9 cellular contexts compared by ENCODE assay signal in the genomic region with DNA sequence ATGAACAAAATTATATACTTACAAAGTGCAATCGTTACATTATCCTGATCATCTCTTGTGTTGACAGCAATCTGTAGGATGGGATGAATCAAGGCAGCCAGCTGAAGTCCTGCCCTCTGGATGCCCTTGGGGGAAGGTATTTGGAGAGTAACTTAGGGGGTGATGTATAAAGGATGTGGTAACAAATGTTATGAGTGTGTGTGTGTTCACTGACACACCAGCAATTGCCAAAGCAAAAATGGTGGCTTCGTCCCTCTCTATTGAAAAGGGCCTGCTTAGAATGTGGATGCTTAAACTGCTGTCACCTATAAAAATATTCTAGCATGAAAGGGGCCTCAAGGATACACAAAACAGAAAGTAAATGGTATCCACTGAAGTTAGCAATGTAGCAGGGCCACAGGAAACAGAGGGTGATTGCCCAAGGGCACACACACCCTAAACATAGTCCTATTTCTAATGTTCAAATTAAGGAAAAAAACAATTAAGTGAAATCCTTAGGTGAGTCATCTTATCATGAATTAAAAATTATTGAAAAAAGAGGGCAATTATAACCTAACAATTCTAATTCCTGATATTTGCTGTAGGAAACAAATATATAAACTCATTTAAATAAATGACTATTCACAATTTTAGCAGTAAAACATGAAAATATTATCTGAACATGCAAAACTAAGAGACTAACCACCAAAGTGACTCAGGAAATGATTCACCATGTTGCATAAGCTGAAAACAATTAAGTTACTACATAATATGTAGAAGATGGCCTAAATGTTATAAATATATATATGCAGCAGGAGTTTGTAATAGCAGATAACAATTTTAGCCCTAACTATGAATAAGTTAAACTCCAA. TPM values are rescaled to one million over a fixed set of nuclear protein-coding genes. Genes with fewer than 3 reads are reported as not detected.
DNase-seq lines count a peak whose midpoint lies in the region; ATAC-seq and TF ChIP-seq lines count a peak whose summit lies in the region.
"Had no signal": no experiment of that assay in that cellular context is flagged by ENCODE, and none has a peak within 500 bp of the region (broad histone marks: within the 10 kb centered on the region; RNA-seq: fewer than 3 reads in every experiment).

No MANE protein-coding gene starts in this region.

- H4K91ac ChIP-seq in neuronal stem cell (ENCODE audit: low read depth, low read length, poor library complexity), result no peak overlapping the region

- no peak overlapping the region for H4K8ac ChIP-seq in neuronal stem cell (ENCODE audit: low read depth, low read length)
- no peak overlapping the region for H4K8ac ChIP-seq in mesendoderm (ENCODE audit: low read depth, low read length)

- H3K79me1 ChIP-seq in neuronal stem cell (ENCODE audit: low read depth, low read length) (no peaks in the 10 kb centered on the region), mesendoderm (ENCODE audit: low read length) (no peaks in the 10 kb centered on the region)

- H3K14ac ChIP-seq in neuronal stem cell (ENCODE audit: low read length), result no peak overlapping the region

- no peak for TF ChIP-seq CTCF in astrocyte of the cerebellum (IDR thresholded peaks at IDR 0.05; ENCODE audit: low read depth, low read length, missing control alignments)
- no peak for TF ChIP-seq CTCF in natural killer cell (IDR thresholded peaks at IDR 0.05)

- H2BK5ac ChIP-seq in neuronal stem cell (ENCODE audit: low read length) (no peak overlapping the region), mesendoderm (ENCODE audit: low read length) (no peak overlapping the region)

- H3K4me1 Mint-ChIP-seq in natural killer cell, result peaks cover 21 to 25% of the 10 kb centered on the region in 2 donors

- H3K79me2 ChIP-seq in mesendoderm (ENCODE audit: control insufficient read depth, insufficient read depth, low read length), result no peaks in the 10 kb centered on the region

- no peak overlapping the region for H2BK15ac ChIP-seq in neuronal stem cell (ENCODE audit: low read length)
- no peak overlapping the region for H2BK15ac ChIP-seq in mesendoderm (replicated peaks; ENCODE audit: low read depth)

- no peak overlapping the region for H3K56ac ChIP-seq in mesendoderm (ENCODE audit: low read length)

- H3K4me2 ChIP-seq in neuronal stem cell (ENCODE audit: insufficient read depth, low read length, poor library complexity, severe bottlenecking), result no peak overlapping the region
- H3K4me2 ChIP-seq in mesendoderm (ENCODE audit: low read length), result no peak overlapping the region
- H3K4me2 ChIP-seq: KMS-11 had no signal

- in situ Hi-C loops in astrocyte of the cerebellum (cut with HindIII; ENCODE audit: low sequenced_read_pairs), result no loop called here

- H3K23ac ChIP-seq in neuronal stem cell (ENCODE audit: low read depth, low read length, poor library complexity) (no peak overlapping the region), mesendoderm (ENCODE audit: low read length) (no peak overlapping the region)

- no peak overlapping the region for H2AK5ac ChIP-seq in neuronal stem cell (ENCODE audit: low read depth, low read length)
- no peak overlapping the region for H2AK5ac ChIP-seq in mesendoderm (ENCODE audit: low read length)

- no peak overlapping the region for H3K9ac ChIP-seq in neuronal stem cell (ENCODE audit: low read depth, low read length, poor library complexity)
- no peak overlapping the region for H3K9ac ChIP-seq in mesendoderm (ENCODE audit: low read length)
- H3K9ac ChIP-seq: KMS-11 had no signal

- DNase-seq in Daoy (ENCODE audit: low read depth) (peak; percentile 69), NOMO-1 (lab: John Stamatoyannopoulos, UW; ENCODE audit: unreplicated experiment in 2 of 2) (peak; percentile 75 to 93), astrocyte of the cerebellum (ENCODE audit: low read depth) (peak; percentile 41), natural killer cell (no peak), islet precursor cell (no peak), neuronal stem cell (ENCODE audit: low spot score) (no peak), mesendoderm (no peak)

- H2BK12ac ChIP-seq in neuronal stem cell (ENCODE audit: low read length), result no peak overlapping the region

- H3K4me1 ChIP-seq in neuronal stem cell (ENCODE audit: control insufficient read depth in 2 of 2, insufficient read depth in 1 of 2, low read depth in 1 of 2, low read length in 2 of 2) (peaks cover 3% of the 10 kb centered on the region in 2 donors), mesendoderm (ENCODE audit: control insufficient read depth, low read depth, low read length) (no peaks in the 10 kb centered on the region)

- H3K4ac ChIP-seq in neuronal stem cell (ENCODE audit: low read length) (no peak overlapping the region), mesendoderm (ENCODE audit: low read depth, low read length) (no peak overlapping the region)

- H3K27ac Mint-ChIP-seq in natural killer cell, result peak overlapping the region; percentile 82 to 83

- intact Hi-C loops in natural killer cell (cut with micrococcal nuclease), result no loop called here

- no CpG with 5 or more reads among the region's 2 CpGs for WGBS in neuronal stem cell (ENCODE audit: extremely low coverage in 2 of 2, insufficient read length in 2 of 2, insufficient replicate concordance in 1 of 2), 2 donors
- no CpG with 5 or more reads among the region's 2 CpGs for WGBS in mesendoderm (ENCODE audit: extremely low coverage, insufficient coverage, low lambda C conversion rate)

- ATAC-seq in natural killer cell (peak; percentile 79 to 83 (median 82)), HG03175 (IDR thresholded peaks at IDR 0.05; ENCODE audit: unreplicated experiment) (no peak)

- no peak overlapping the region for H3K4me3 ChIP-seq in astrocyte of the cerebellum (ENCODE audit: low read depth, low read length)
- H3K4me3 ChIP-seq in neuronal stem cell (ENCODE audit: low read length in 2 of 2), result no peak overlapping the region
- no peak overlapping the region for H3K4me3 ChIP-seq in mesendoderm (ENCODE audit: low read length)

- H3K18ac ChIP-seq in neuronal stem cell (ENCODE audit: low read length), result no peak overlapping the region
- H3K18ac ChIP-seq in mesendoderm (ENCODE audit: low read length), result no peak overlapping the region

- no peaks in the 10 kb centered on the region for H3K27me3 Mint-ChIP-seq in natural killer cell (ENCODE audit: low read depth in 2 of 2)

- H3K4me3 Mint-ChIP-seq in natural killer cell, result peak overlapping the region; percentile 60

- H3K9me3 ChIP-seq in neuronal stem cell (replicated peaks in 1 of 2; ENCODE audit: control insufficient read depth in 2 of 2, insufficient read depth in 1 of 2, low read depth in 1 of 2, low read length in 2 of 2), result no peaks in the 10 kb centered on the region

- H3K27ac ChIP-seq in neuronal stem cell (replicated peaks; ENCODE audit: low read length), result no peak overlapping the region
- no peak overlapping the region for H3K27ac ChIP-seq in mesendoderm (ENCODE audit: low read depth, low read length)
- H3K27ac ChIP-seq: KMS-11 had no signal

- no peaks in the 10 kb centered on the region for H3K36me3 Mint-ChIP-seq in natural killer cell

- no peak overlapping the region for H2BK120ac ChIP-seq in neuronal stem cell (ENCODE audit: low read depth, low read length)
- no peak overlapping the region for H2BK120ac ChIP-seq in mesendoderm (ENCODE audit: low read depth, low read length)

- no peaks in the 10 kb centered on the region for H3K36me3 ChIP-seq in neuronal stem cell (replicated peaks in 1 of 2; ENCODE audit: control insufficient read depth in 2 of 2, insufficient read depth in 2 of 2, low read length in 2 of 2)
- no peaks in the 10 kb centered on the region for H3K36me3 ChIP-seq in mesendoderm (ENCODE audit: control insufficient read depth, insufficient read depth, low read length)

- H4K5ac ChIP-seq in mesendoderm (ENCODE audit: low read length), result no peak overlapping the region

- H3K27me3 ChIP-seq in neuronal stem cell (ENCODE audit: control insufficient read depth in 3 of 3, insufficient read depth in 3 of 3, low read depth in 1 of 3, low read length in 3 of 3) (no peaks in the 10 kb centered on the region), mesendoderm (ENCODE audit: insufficient read depth, low read length, poor library complexity) (no peaks in the 10 kb centered on the region)

- H3K9me3 Mint-ChIP-seq in natural killer cell, result no peaks in the 10 kb centered on the region

- H2AFZ ChIP-seq in neuronal stem cell (ENCODE audit: low read length), result no peak overlapping the region

RNA-seq across cellular contexts. Expression of gene AIM2, which starts 15.2 kb away (rescaled TPM):
- total RNA-seq in Daoy (2014; rRNA removed; shearing (Covaris generic)), result 3.9 and 5.3 TPM in 2 replicates
- total RNA-seq in natural killer cell, result 1 to 10 TPM in 1 of 3 donors, not detected in 2; 1.1 TPM
- 2.2 TPM for polyA plus RNA-seq in neuronal stem cell (2013, experiment 1 of 2)
- 2.1 TPM for polyA plus RNA-seq in neuronal stem cell (2013, experiment 2 of 2)
- polyA plus RNA-seq in mesendoderm (2013, experiment 1 of 2), result 0.94 TPM
- 0.97 TPM for polyA plus RNA-seq in mesendoderm (2013, experiment 2 of 2)

Comparison
In these comparisons a context has a peak if more than half of its experiments do, and no peak if none do; other contexts are left out.
1. DNase-seq: peak in Daoy (single experiment), NOMO-1 (2 of 2) and astrocyte of the cerebellum (single experiment); none in natural killer cell (single experiment), islet precursor cell (single experiment), neuronal stem cell (single experiment) and mesendoderm (single experiment).